1 cellular context compared by ENCODE assay signal in the genomic region with DNA sequence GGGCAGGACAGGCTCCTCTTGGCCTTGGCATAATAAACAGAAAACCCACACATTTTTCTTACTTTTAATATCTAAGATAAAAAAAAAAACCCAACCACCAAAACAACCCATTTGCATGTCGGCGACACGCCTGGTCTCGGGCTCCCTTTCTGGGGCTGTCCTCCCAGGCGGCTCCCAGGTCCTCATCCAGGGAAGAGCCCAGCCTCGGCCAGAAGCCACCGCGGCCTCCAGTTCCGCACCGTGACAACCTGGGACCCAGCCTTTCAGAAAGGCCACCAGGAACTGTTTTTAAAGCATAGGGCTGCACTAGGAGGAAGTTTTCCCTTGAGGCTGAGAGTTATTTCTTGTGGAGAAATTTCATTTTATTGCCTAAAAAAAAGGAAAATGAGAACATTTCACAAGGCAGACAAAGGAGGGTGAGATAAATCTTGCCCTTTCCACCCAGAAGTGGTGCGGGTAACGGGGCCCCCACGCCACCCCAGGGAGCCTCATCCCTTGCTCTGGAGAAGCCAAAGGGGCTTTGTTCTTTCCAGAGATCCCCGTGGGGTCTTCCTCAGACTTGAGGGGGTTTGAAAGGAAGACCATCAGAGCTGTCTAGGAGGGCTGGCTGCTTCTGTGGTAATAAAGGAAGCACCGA.
TF ChIP-seq lines count a peak whose summit lies in the region.

No MANE protein-coding gene starts in this region.

TF ChIP-seq in GM23338, 12 proteins besides CTCF, POLR2A, EP300 and RAD21 (continued from another document):
- TF ChIP-seq ZNF462 (CRISPR knock-in tag; IDR thresholded peaks at IDR 0.05) (no peak), CREB1 (CRISPR knock-in tag; IDR thresholded peaks at IDR 0.05; ENCODE audit: low read depth) (no peak), ZNF331 (CRISPR knock-in tag; IDR thresholded peaks at IDR 0.05; ENCODE audit: low read depth) (no peak), POLR2AphosphoS5 (IDR thresholded peaks at IDR 0.05; ENCODE audit: low read depth) (no peak), NANOG (IDR thresholded peaks at IDR 0.05; ENCODE audit: borderline replicate concordance) (no peak), STAT1 (IDR thresholded peaks at IDR 0.05; ENCODE audit: unreplicated experiment) (no peak), JUNB (IDR thresholded peaks at IDR 0.05; ENCODE audit: unreplicated experiment) (no peak)
- TF ChIP-seq, protein P1, sequence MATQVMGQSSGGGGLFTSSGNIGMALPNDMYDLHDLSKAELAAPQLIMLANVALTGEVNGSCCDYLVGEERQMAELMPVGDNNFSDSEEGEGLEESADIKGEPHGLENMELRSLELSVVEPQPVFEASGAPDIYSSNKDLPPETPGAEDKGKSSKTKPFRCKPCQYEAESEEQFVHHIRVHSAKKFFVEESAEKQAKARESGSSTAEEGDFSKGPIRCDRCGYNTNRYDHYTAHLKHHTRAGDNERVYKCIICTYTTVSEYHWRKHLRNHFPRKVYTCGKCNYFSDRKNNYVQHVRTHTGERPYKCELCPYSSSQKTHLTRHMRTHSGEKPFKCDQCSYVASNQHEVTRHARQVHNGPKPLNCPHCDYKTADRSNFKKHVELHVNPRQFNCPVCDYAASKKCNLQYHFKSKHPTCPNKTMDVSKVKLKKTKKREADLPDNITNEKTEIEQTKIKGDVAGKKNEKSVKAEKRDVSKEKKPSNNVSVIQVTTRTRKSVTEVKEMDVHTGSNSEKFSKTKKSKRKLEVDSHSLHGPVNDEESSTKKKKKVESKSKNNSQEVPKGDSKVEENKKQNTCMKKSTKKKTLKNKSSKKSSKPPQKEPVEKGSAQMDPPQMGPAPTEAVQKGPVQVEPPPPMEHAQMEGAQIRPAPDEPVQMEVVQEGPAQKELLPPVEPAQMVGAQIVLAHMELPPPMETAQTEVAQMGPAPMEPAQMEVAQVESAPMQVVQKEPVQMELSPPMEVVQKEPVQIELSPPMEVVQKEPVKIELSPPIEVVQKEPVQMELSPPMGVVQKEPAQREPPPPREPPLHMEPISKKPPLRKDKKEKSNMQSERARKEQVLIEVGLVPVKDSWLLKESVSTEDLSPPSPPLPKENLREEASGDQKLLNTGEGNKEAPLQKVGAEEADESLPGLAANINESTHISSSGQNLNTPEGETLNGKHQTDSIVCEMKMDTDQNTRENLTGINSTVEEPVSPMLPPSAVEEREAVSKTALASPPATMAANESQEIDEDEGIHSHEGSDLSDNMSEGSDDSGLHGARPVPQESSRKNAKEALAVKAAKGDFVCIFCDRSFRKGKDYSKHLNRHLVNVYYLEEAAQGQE (IDR thresholded peaks at IDR 0.05; ENCODE audit: unreplicated experiment), result no peak
